1 cellular context compared by ENCODE assay signal in genomic region chr14:66508547-66508845, GRCh38.
A peak's percentile ranks its signal among the peaks of the same experiment; 100 is the strongest.
TF ChIP-seq lines count a peak whose summit lies in the region.

No MANE protein-coding gene starts in this region.

TF ChIP-seq in HepG2, 621 proteins besides CTCF, POLR2A, EP300 and RAD21 (continued from another document):
- TF ChIP-seq BATF2 (CRISPR knock-in tag; IDR thresholded peaks at IDR 0.05) (no peak), ZSCAN22 (CRISPR knock-in tag; IDR thresholded peaks at IDR 0.05) (no peak), ZNF235 (CRISPR knock-in tag; IDR thresholded peaks at IDR 0.05; ENCODE audit: borderline replicate concordance) (0 out of 2 replicates have a peak, but pooled peaks have one; percentile 48), ASH2L (IDR thresholded peaks at IDR 0.05; ENCODE audit: insufficient read length, low read depth, low read length) (peak; percentile 52), MZF1 (CRISPR knock-in tag; IDR thresholded peaks at IDR 0.05; ENCODE audit: borderline replicate concordance) (no peak), ZNF740 (CRISPR knock-in tag; IDR thresholded peaks at IDR 0.05) (no peak), ZNF605 (CRISPR knock-in tag; IDR thresholded peaks at IDR 0.05) (0 out of 2 replicates have a peak, but pooled peaks have one; percentile 28), NFRKB (IDR thresholded peaks at IDR 0.05) (no peak)
